Comparison of ENCODE assay signal across 9 cellular contexts in the genomic region with DNA sequence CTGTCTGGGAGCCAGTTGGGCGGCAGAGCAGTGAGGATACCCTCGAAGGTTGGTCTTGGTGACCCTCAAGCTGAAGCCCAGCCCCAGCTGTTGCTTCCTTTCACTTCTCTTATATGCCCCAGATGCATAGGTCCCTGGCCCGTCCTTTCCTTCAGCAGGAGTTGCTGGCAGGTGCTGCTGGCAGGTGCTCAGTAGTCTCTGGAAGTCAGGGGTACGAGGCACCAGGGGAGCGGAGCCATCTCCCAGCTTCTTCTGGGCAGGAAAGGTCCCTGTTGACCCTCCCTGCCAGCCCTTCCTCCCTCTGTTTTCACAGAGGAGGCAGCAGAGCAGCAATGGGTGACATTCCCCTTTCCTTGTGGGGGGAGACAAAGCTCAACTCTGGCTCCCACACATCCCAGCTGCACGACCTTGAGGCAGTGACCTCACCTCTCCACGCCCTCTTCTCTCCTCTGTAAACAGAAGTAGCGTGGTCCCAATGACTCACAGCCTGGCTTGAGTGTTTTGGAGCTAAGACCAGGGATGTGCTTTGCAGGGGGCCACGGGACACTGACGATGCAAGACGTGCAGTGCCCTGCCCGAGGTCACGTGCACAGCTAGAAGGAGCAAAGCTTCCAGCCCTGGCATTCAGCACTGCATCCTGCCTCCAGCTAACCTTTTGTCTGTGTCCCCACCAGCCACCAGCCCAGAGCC. TPM values are rescaled to one million over a fixed set of nuclear protein-coding genes. Genes with fewer than 3 reads are reported as not detected.
DNase-seq lines count a peak whose midpoint lies in the region; ATAC-seq and TF ChIP-seq lines count a peak whose summit lies in the region.
"Had no signal": no experiment of that assay in that cellular context is flagged by ENCODE, and none has a peak within 500 bp of the region (broad histone marks: within the 10 kb centered on the region; RNA-seq: fewer than 3 reads in every experiment).

No MANE protein-coding gene starts in this region.

- CTCF ChIA-PET in HCT116 (lab: Charles Lee), result interaction anchor here (1.0 to 2.5 kb wide), 3 partner anchors 10 to 249 kb away, joined by 3 to 11 read pairs (median 4); no protein-coding TSS in a partner anchor

- H2AFZ ChIP-seq in HCT116 (ENCODE audit: low read depth, low read length, poor library complexity, severe bottlenecking), result no peak overlapping the region

- peaks cover 72% of the 10 kb centered on the region for H3K36me3 Mint-ChIP-seq in stimulated activated memory B cell treated with anti-CD40 and anti-IgM and Interleukin-4, amounts not matched to agents 10 μg/mL and 1 μg/mL and 100 μg/mL, for 72 hours

- H3K9ac ChIP-seq in HCT116 (ENCODE audit: low read length), result peak overlapping the region; percentile 19; the same call in 1 of the 2 replicates

- TF ChIP-seq CTCF in HCT116 (IDR thresholded peaks at IDR 0.05 in 2 of 3, conservative IDR thresholded peaks at IDR 0.05 in 1 of 3; ENCODE audit: borderline replicate concordance in 1 of 3, insufficient read depth in 1 of 3, low read depth in 2 of 3, low read length in 2 of 3), result no peak
- no peak for TF ChIP-seq CTCF in ascending aorta (IDR thresholded peaks at IDR 0.05)

- intact Hi-C loops in HCT116 (cut with micrococcal nuclease), result loop anchor here (2.0 kb wide), 1 partner anchor 49 kb away; the partner anchor contains the start of gene SLC6A6
- intact Hi-C loops in ascending aorta (cut with DNase I), result loop anchor here (5.0 kb wide), 2 partner anchors 310 to 330 kb away; partner anchors contain the start of gene CHCHD4

- H3K4me1 Mint-ChIP-seq in stimulated activated memory B cell treated with anti-CD40 and anti-IgM and Interleukin-4, amounts not matched to agents 10 μg/mL and 1 μg/mL and 100 μg/mL, for 72 hours, result peaks cover 43% of the 10 kb centered on the region

- TF ChIP-seq RAD21 in HCT116 (IDR thresholded peaks at IDR 0.05; ENCODE audit: low read depth), result no peak

- H3K27me3 ChIP-seq in HCT116 (ENCODE audit: insufficient read depth, low read length) (no peaks in the 10 kb centered on the region), ascending aorta (no peaks in the 10 kb centered on the region)

- DNase-seq in HCT116 (ENCODE audit: low read depth, low spot score), result no peak
- DNase-seq in ascending aorta (ENCODE audit: low spot score in 2 of 2), result peak; percentile 40 to 80
- peak; percentile 87 for DNase-seq in hepatic stellate cell (ENCODE audit: low spot score)
- DNase-seq in DMS114 treated with DMSO at 0.1 percent for 48 hours (lab: John Stamatoyannopoulos, UW; ENCODE audit: unreplicated experiment), result no peak
- DNase-seq: T-helper 9 cell had no signal

- no peaks in the 10 kb centered on the region for H4K20me1 ChIP-seq in HCT116 (ENCODE audit: insufficient read depth)

- ATAC-seq in HCT116, result peak; percentile 21; the same call in 1 of the 2 replicates
- ATAC-seq in stimulated activated memory B cell treated with anti-CD40 and anti-IgM and Interleukin-4, amounts not matched to agents 10 μg/mL and 1 μg/mL and 100 μg/mL, for 72 hours, result no peak
- no peak for ATAC-seq in HG03521 (IDR thresholded peaks at IDR 0.05; ENCODE audit: unreplicated experiment)
- ATAC-seq in HG03108 (IDR thresholded peaks at IDR 0.05; ENCODE audit: unreplicated experiment), result no peak
- ATAC-seq in HG02571 (IDR thresholded peaks at IDR 0.05; ENCODE audit: unreplicated experiment), result no peak

- no TSS peak for BruUV-seq in HCT116 (replicated peaks; lab: Mats Ljungman, UMichigan)

- H3K36me3 ChIP-seq in HCT116 (ENCODE audit: control insufficient read depth in 1 of 2, insufficient read depth in 2 of 2, low read length in 2 of 2), result peaks cover 15 to 37% of the 10 kb centered on the region in 2 experiments
- peaks cover 17 to 23% of the 10 kb centered on the region in 2 donors for H3K36me3 ChIP-seq in ascending aorta

- RAD21 ChIA-PET in HCT116 (lab: Charles Lee; ENCODE audit: low non-redundant PET in 1 of 2, low total read pairs in 2 of 2, uncharacterized antibody in 2 of 2, unreplicated experiment in 2 of 2), result interaction anchor here in 1 of 2 experiments (0.9 kb wide), 1 partner anchor 9 kb away, joined by 3 read pairs; no protein-coding TSS in a partner anchor

- H3K27ac ChIP-seq in HCT116 (ENCODE audit: low read depth, low read length) (peak overlapping the region; percentile 75), ascending aorta (peak overlapping the region; percentile 77 to 91)

- H3K27ac Mint-ChIP-seq in stimulated activated memory B cell treated with anti-CD40 and anti-IgM and Interleukin-4, amounts not matched to agents 10 μg/mL and 1 μg/mL and 100 μg/mL, for 72 hours, result peak overlapping the region; percentile 86

- H3K4me1 ChIP-seq in HCT116 (ENCODE audit: control insufficient read depth in 1 of 2, insufficient read depth in 2 of 2, low read length in 2 of 2), result peaks cover 23 to 32% of the 10 kb centered on the region in 2 experiments
- H3K4me1 ChIP-seq in ascending aorta, result peaks cover 14 to 26% of the 10 kb centered on the region in 2 donors

- H3K9me3 ChIP-seq in HCT116 (ENCODE audit: control insufficient read depth in 1 of 2, insufficient read depth in 1 of 2, low read depth in 1 of 2, low read length in 2 of 2), result no peaks in the 10 kb centered on the region
- H3K9me3 ChIP-seq in ascending aorta, result no peaks in the 10 kb centered on the region

- H3K79me2 ChIP-seq in HCT116 (ENCODE audit: insufficient read depth, low read length), result no peaks in the 10 kb centered on the region

- POLR2A ChIA-PET in HCT116 (lab: Charles Lee), result no interaction called here

- H3K4me3 ChIP-seq in HCT116 (replicated peaks in 1 of 2; ENCODE audit: low read depth in 1 of 2, low read length in 2 of 2) (peak overlapping the region in 1 of 2 experiments; percentile 27; a peak in 1 of 4 replicates), ascending aorta (peak overlapping the region in 1 of 2 donors; percentile 2)

- no peaks in the 10 kb centered on the region for H3K27me3 Mint-ChIP-seq in stimulated activated memory B cell treated with anti-CD40 and anti-IgM and Interleukin-4, amounts not matched to agents 10 μg/mL and 1 μg/mL and 100 μg/mL, for 72 hours

- H3K9me2 ChIP-seq in HCT116 (ENCODE audit: insufficient read depth), result no peaks in the 10 kb centered on the region

- H3K4me3 Mint-ChIP-seq in stimulated activated memory B cell treated with anti-CD40 and anti-IgM and Interleukin-4, amounts not matched to agents 10 μg/mL and 1 μg/mL and 100 μg/mL, for 72 hours, result no peak overlapping the region

- peak overlapping the region; percentile 57 for H3K4me2 ChIP-seq in HCT116 (ENCODE audit: low read length)

- peaks cover 3% of the 10 kb centered on the region for H3K9me3 Mint-ChIP-seq in stimulated activated memory B cell treated with anti-CD40 and anti-IgM and Interleukin-4, amounts not matched to agents 10 μg/mL and 1 μg/mL and 100 μg/mL, for 72 hours

- no peak for TF ChIP-seq POLR2A in HCT116 (IDR thresholded peaks at IDR 0.05; ENCODE audit: borderline replicate concordance, extremely low read depth, insufficient read depth, insufficient read length)

TF ChIP-seq in HCT116, 20 proteins besides CTCF, POLR2A, EP300 and RAD21:
- TF ChIP-seq MAX (IDR thresholded peaks at IDR 0.05), result no peak
- TF ChIP-seq YY1 (IDR thresholded peaks at IDR 0.05; ENCODE audit: extremely low read depth, insufficient replicate concordance, low read depth, low read length), result no peak
- no peak for TF ChIP-seq SIN3A (IDR thresholded peaks at IDR 0.05; ENCODE audit: low read depth)

RNA-seq across cellular contexts. Expression of gene SLC6A6, which starts 49.6 kb away (rescaled TPM):
- 36.3 TPM for total RNA-seq in HCT116 (2021; ENCODE audit: unreplicated experiment)
- 23.0 and 33.5 TPM in 2 replicates for polyA plus RNA-seq in HCT116 (2012)
- total RNA-seq in ascending aorta, result 78.1 TPM

Comparison
In these comparisons a context has a peak if more than half of its experiments do, and no peak if none do; other contexts are left out.
1. DNase-seq: peak in ascending aorta (2 of 2) and hepatic stellate cell (single experiment); none in HCT116 (single experiment) and DMS114 treated with DMSO at 0.1 percent for 48 hours (single experiment).